In genomic region chr7:135170223-135170997, GRCh38 we compare ENCODE assay signal across 8 cellular contexts. TPM values are rescaled to one million over a fixed set of nuclear protein-coding genes. Genes with fewer than 3 reads are reported as not detected.
A peak's percentile ranks its signal among the peaks of the same experiment; 100 is the strongest.
DNase-seq lines count a peak whose midpoint lies in the region; ATAC-seq and TF ChIP-seq lines count a peak whose summit lies in the region.

CYREN (minus strand) TSS chr7:135170707; CDS start chr7:135168922, 1,785 bp downstream.

- H3K36me3 ChIP-seq in SK-N-MC (ENCODE audit: insufficient read depth, low read length): peaks cover 32% of the 10 kb centered on the region
- H3K36me3 ChIP-seq in thymus (ENCODE audit: control insufficient read depth, insufficient read depth): peaks cover 33% of the 10 kb centered on the region

- TF ChIP-seq CTCF in GM10248 (IDR thresholded peaks at IDR 0.05; ENCODE audit: control extremely low read depth, extremely low read depth, low read depth, missing control alignments) (peak; percentile 86), NB4 (IDR thresholded peaks at IDR 0.05; ENCODE audit: low read depth, low read length) (peak; percentile 60), osteocyte (IDR thresholded peaks at IDR 0.05) (peak; percentile 67)

- peak within 1 kb of the TSS; percentile 86 for H3K4me3 Mint-ChIP-seq in osteocyte (ENCODE audit: unreplicated experiment)

- H3K4me3 ChIP-seq in NB4 (ENCODE audit: low read depth, low read length): peak within 1 kb of the TSS; percentile 86
- peak within 1 kb of the TSS; percentile 93 for H3K4me3 ChIP-seq in SK-N-MC
- H3K4me3 ChIP-seq in thymus (ENCODE audit: low read length): peak within 1 kb of the TSS; percentile 100

- H3K9me3 ChIP-seq in SK-N-MC (ENCODE audit: low read depth, low read length) (no peaks in the 10 kb centered on the region), thymus (ENCODE audit: control insufficient read depth) (no peaks in the 10 kb centered on the region)

- peaks cover 5% of the 10 kb centered on the region for H3K4me1 ChIP-seq in thymus (ENCODE audit: control insufficient read depth, insufficient read depth, low read length)

- CTCF ChIA-PET in GM10248 (lab: Yijun Ruan, JAX): interaction anchor here (0.8 to 5.0 kb wide), 22 partner anchors 9 to 540 kb away, joined by 3 to 40 read pairs (median 8); partner anchors contain the start of genes AGBL3 and TMEM140

- peak; percentile 56 for TF ChIP-seq POLR2A in NB4 (IDR thresholded peaks at IDR 0.05; ENCODE audit: extremely low read depth, insufficient read length)

- peak; percentile 55 for ATAC-seq in HG02571 (IDR thresholded peaks at IDR 0.05; ENCODE audit: unreplicated experiment)

- no peaks in the 10 kb centered on the region for H3K9me3 Mint-ChIP-seq in osteocyte (ENCODE audit: unreplicated experiment)

- WGBS in thymus: under 1% methylated on average over 85 of the region's 85 CpGs

- peak within 1 kb of the TSS; percentile 99 for H3K27ac Mint-ChIP-seq in osteocyte (ENCODE audit: unreplicated experiment)

- POLR2A ChIA-PET in GM10248 (lab: Yijun Ruan, JAX): interaction anchor here (1.0 to 1.3 kb wide), 3 partner anchors 9 to 23 kb away, joined by 3 to 4 read pairs (median 3); partner anchors contain the start of gene TMEM140

- peaks cover 28% of the 10 kb centered on the region for H3K4me1 Mint-ChIP-seq in osteocyte (ENCODE audit: unreplicated experiment)

- H3K27ac ChIP-seq in SK-N-MC: peak within 1 kb of the TSS; percentile 94
- peak within 1 kb of the TSS; percentile 98 for H3K27ac ChIP-seq in thymus (ENCODE audit: low read depth)

- H3K36me3 Mint-ChIP-seq in osteocyte (ENCODE audit: unreplicated experiment): peaks cover 28% of the 10 kb centered on the region

- H3K27me3 Mint-ChIP-seq in osteocyte (ENCODE audit: unreplicated experiment): no peaks in the 10 kb centered on the region

- peak within 1 kb of the TSS; percentile 96 for H3K9ac ChIP-seq in SK-N-MC (ENCODE audit: insufficient read length)

- no peaks in the 10 kb centered on the region for H3K27me3 ChIP-seq in thymus (ENCODE audit: control insufficient read depth, insufficient read depth)

- DNase-seq in GM10248 (ENCODE audit: extremely low spot score) (peak; percentile 90), NB4 (ENCODE audit: low read depth) (peak; percentile 99), SK-N-MC (ENCODE audit: low read depth, low spot score) (no peak), glomerular visceral epithelial cell (ENCODE audit: extremely low spot score) (peak; percentile 96), osteocyte (ENCODE audit: extremely low spot score, unreplicated experiment) (peak; percentile 97)
- DNase-seq in activated naive CD4-positive, alpha-beta T cell treated with anti-CD3 and anti-CD28 coated beads, Interleukin-2, amount 50 U/mL, for 16 hours: peak; percentile 95

RNA-seq across cellular contexts. Expression of gene CYREN, which starts in this region (rescaled TPM):
- 38.6 and 39.1 TPM in 2 replicates for total RNA-seq in osteocyte
- polyA plus RNA-seq in thymus: 28.0 TPM
